In the genomic region with DNA sequence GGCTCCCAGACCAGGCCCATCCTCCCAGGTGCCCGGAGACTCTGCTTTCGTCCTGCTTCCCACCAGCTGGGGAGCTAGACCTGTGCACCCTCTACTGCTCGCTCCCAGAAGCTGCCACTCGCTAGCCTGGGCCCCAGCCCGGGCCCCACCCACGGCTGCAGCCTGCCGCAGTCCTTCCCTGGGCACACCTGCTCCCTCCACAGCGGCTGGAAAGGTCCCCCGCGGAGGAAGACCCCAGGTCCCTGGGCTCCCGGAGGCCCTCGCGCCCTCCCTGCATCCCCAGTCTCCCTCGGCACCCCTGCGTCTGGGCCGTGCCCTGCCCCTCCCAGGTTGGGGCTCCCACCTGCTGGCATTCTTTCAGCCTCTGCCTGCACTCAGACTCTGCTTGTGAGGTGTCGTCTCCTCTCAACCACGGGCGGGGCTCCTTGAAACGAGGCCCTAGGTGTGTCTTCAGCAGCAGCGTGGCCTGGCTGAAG, we compare ENCODE assay signal across 24 cellular contexts.
"Had no signal": no experiment of that assay in that cellular context is flagged by ENCODE, and none has a peak within 500 bp of the region (broad histone marks: within the 10 kb centered on the region; RNA-seq: fewer than 3 reads in every experiment).

No MANE protein-coding gene starts in this region.

- H3K27ac Mint-ChIP-seq: activated B cell treated with CpG ODN at 0.5 μM for 24 hours; memory B cell; neural progenitor cell; stimulated activated naive CD8-positive, alpha-beta T cell treated with anti-CD3 and anti-CD28 coated beads, Interleukin-15, Interleukin-2, amounts not matched to agents 100 ng/mL and 50 ng/mL, for 24 hours; T-helper 1 cell treated with Interleukin-12 subunit alpha and Interleukin-12 subunit beta and Interleukin-4 antibody, amounts not matched to agents 30 μg/mL and 1 μg/mL, for 36 hours had no signal

- H3K9me3 Mint-ChIP-seq: activated B cell treated with CpG ODN at 0.5 μM for 24 hours; activated naive CD8-positive, alpha-beta T cell treated with anti-CD3 and anti-CD28 coated beads, Interleukin-2, amount 50 U/mL, for 24 hours; activated T-cell treated with anti-CD3 and anti-CD28 coated beads, Interleukin-2, amount 50 U/mL, for 4 hours; memory B cell; naive B cell; neural progenitor cell; stimulated activated naive CD8-positive, alpha-beta T cell treated with anti-CD3 and anti-CD28 coated beads, Interleukin-15, Interleukin-2, amounts not matched to agents 100 ng/mL and 50 ng/mL, for 24 hours; T-helper 1 cell treated with Interleukin-12 subunit alpha and Interleukin-12 subunit beta and Interleukin-4 antibody, amounts not matched to agents 30 μg/mL and 1 μg/mL, for 36 hours had no signal

- H3K27me3 ChIP-seq: body of pancreas, esophagus muscularis mucosa, gastrocnemius medialis, neural progenitor cell, tibial artery had no signal

- H3K4me2 ChIP-seq: neural progenitor cell had no signal

- H3K4me1 ChIP-seq: neural progenitor cell had no signal

- H3K36me3 ChIP-seq: neural progenitor cell had no signal

- H3K36me3 Mint-ChIP-seq: naive B cell had no signal

- H3K9ac ChIP-seq: neural progenitor cell had no signal

- H3K27me3 Mint-ChIP-seq: activated B cell treated with CpG ODN at 0.5 μM for 24 hours; activated naive CD8-positive, alpha-beta T cell treated with anti-CD3 and anti-CD28 coated beads, Interleukin-2, amount 50 U/mL, for 24 hours; memory B cell; naive B cell; stimulated activated naive CD8-positive, alpha-beta T cell treated with anti-CD3 and anti-CD28 coated beads, Interleukin-15, Interleukin-2, amounts not matched to agents 100 ng/mL and 50 ng/mL, for 24 hours had no signal

- ATAC-seq: activated naive CD8-positive, alpha-beta T cell treated with anti-CD3 and anti-CD28 coated beads, Interleukin-2, amount 50 U/mL, for 24 hours; activated T-cell treated with anti-CD3 and anti-CD28 coated beads, Interleukin-2, amount 50 U/mL, for 4 hours; body of pancreas; gastrocnemius medialis had no signal

- H2AFZ ChIP-seq: neural progenitor cell had no signal

- H3K4me3 Mint-ChIP-seq: activated B cell treated with CpG ODN at 0.5 μM for 24 hours; activated naive CD8-positive, alpha-beta T cell treated with anti-CD3 and anti-CD28 coated beads, Interleukin-2, amount 50 U/mL, for 24 hours; activated T-cell treated with anti-CD3 and anti-CD28 coated beads, Interleukin-2, amount 50 U/mL, for 4 hours; memory B cell; neural progenitor cell; stimulated activated naive CD8-positive, alpha-beta T cell treated with anti-CD3 and anti-CD28 coated beads, Interleukin-15, Interleukin-2, amounts not matched to agents 100 ng/mL and 50 ng/mL, for 24 hours; T-helper 1 cell treated with Interleukin-12 subunit alpha and Interleukin-12 subunit beta and Interleukin-4 antibody, amounts not matched to agents 30 μg/mL and 1 μg/mL, for 36 hours had no signal

- H3K9me3 ChIP-seq: body of pancreas, esophagus muscularis mucosa, gastrocnemius medialis, prostate gland, tibial artery had no signal

- H3K4me1 Mint-ChIP-seq: neural progenitor cell had no signal

- H3K27ac ChIP-seq: body of pancreas, esophagus muscularis mucosa, gastrocnemius medialis, neural progenitor cell, prostate gland, tibial artery had no signal

- DNase-seq: activated B cell treated with CpG ODN at 0.5 μM for 24 hours; activated CD4-positive, alpha-beta T cell treated with anti-CD3 and anti-CD28 coated beads for 4 hours; activated CD4-positive, alpha-beta T cell treated with anti-CD3 and anti-CD28 coated beads, Interleukin-2, amount 50 U/mL, for 48 hours; activated CD8-positive, alpha-beta memory T cell treated with anti-CD3 and anti-CD28 coated beads, Interleukin-2, amount 50 U/mL, for 48 hours; activated effector memory CD4-positive, alpha-beta T cell treated with anti-CD3 and anti-CD28 coated beads, Interleukin-2, amount 50 U/mL, for 16 hours; activated naive CD4-positive, alpha-beta T cell treated with anti-CD3 and anti-CD28 coated beads, Interleukin-2, amount 50 U/mL, for 16 hours; activated naive CD8-positive, alpha-beta T cell treated with anti-CD3 and anti-CD28 coated beads, Interleukin-2, amount 50 U/mL, for 24 hours; activated T-cell treated with anti-CD3 and anti-CD28 coated beads, Interleukin-2, amount 50 U/mL, for 4 hours; body of pancreas; caudate nucleus; effector memory CD4-positive, alpha-beta T cell; gastrocnemius medialis; head of caudate nucleus; naive B cell; stimulated activated CD4-positive, alpha-beta T cell treated with anti-CD3 and anti-CD28 coated beads, Interleukin-12 subunit alpha, Interleukin-12 subunit beta, amount 100 ng/mL, for 4 hours; stimulated activated CD4-positive, alpha-beta T cell treated with anti-CD3 and anti-CD28 coated beads, Interleukin-4, amount 100 ng/mL, for 4 hours; T1000; tibial artery had no signal

- H3K4me3 ChIP-seq: body of pancreas, esophagus muscularis mucosa, gastrocnemius medialis, neural progenitor cell, prostate gland, tibial artery had no signal
